19 cellular contexts compared by ENCODE assay signal in the genomic region with DNA sequence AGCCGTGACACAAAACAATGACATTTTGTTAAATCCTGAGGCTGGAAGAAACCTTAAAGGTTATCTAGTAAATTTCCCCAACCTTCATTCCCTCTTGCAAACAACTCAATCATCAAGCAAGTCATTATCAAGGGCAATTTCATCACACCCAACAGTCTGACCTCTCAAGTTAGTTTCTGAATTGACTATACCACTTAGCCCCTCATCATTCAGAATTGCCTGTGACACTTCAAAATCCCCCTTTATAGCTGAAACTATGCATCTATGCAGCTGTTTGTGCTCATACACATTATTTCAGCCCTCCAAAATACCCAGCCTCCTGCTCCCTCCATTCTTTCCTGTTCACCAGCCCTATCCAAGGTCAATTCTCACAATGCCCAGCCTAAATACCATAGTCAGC.
"Had no signal": no experiment of that assay in that cellular context is flagged by ENCODE, and none has a peak within 500 bp of the region (broad histone marks: within the 10 kb centered on the region; RNA-seq: fewer than 3 reads in every experiment).

No MANE protein-coding gene starts in this region.

- H3K4me1 ChIP-seq: SJSA1 had no signal

- H3K4me3 ChIP-seq: K562, SJSA1, SK-N-MC had no signal

- DNase-seq: Kasumi-1, MM.1S, NCI-H1436 treated with DMSO at 0.1 percent for 48 hours, NCI-H1694, NCI-H2029 treated with DMSO at 0.1 percent for 48 hours, NCI-H2171, NCI-H226, NCI-H446, NCI-H510A, NCI-H774, OCI-M1, Right ventricle myocardium superior, RPMI8226, SIG-M5 had no signal

- H3K27me3 ChIP-seq: SJSA1 had no signal

- H3K9ac ChIP-seq: KMS-11 had no signal

- H3K9me3 ChIP-seq: SJSA1 had no signal

- H3K27ac ChIP-seq: HL-60, KMS-11, SJSA1 had no signal

- ATAC-seq: K562 had no signal

- H3K36me3 ChIP-seq: SJSA1 had no signal
